In the genomic region with DNA sequence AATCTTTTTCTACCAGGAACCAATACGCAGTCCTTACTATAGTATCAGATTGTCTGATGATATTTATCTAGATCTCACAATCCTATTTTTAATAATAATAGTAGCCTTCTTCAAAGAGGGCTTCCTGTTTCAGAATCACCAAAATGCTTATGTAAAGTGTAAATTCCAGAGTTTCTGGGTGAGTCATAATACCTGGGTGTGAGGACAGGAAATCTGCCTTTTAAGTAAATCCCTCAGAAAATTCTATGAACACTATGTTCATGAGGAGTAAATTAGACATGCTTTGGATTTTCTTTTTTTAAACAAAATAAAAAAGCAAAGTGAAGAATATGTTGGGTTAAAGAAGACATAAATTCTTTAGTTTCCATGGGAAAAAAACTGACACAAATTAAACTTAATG, we compare ENCODE assay signal across 1 cellular context.
TF ChIP-seq lines count a peak whose summit lies in the region.

No MANE protein-coding gene starts in this region.

TF ChIP-seq in endothelial cell of umbilical vein, 7 proteins besides CTCF, POLR2A, EP300 and RAD21:
- TF ChIP-seq GATA2 (IDR thresholded peaks at IDR 0.05; ENCODE audit: insufficient read depth, insufficient read length, low read depth, low read length) (peak; percentile 25), MYC (IDR thresholded peaks at IDR 0.05; ENCODE audit: low read depth, low read length) (no peak), JUN (IDR thresholded peaks at IDR 0.05; ENCODE audit: borderline replicate concordance, insufficient read depth, insufficient read length, low read depth) (peak; percentile 69), FOS (IDR thresholded peaks at IDR 0.05; ENCODE audit: borderline replicate concordance, insufficient read depth, low read length) (peak; percentile 84), POLR2AphosphoS5 (IDR thresholded peaks at IDR 0.05; ENCODE audit: insufficient read depth, low read depth, low read length) (peak; percentile 18), EZH2 (IDR thresholded peaks at IDR 0.05; ENCODE audit: borderline replicate concordance, low read depth, low read length, severe bottlenecking) (no peak)
- TF ChIP-seq, protein P1, sequence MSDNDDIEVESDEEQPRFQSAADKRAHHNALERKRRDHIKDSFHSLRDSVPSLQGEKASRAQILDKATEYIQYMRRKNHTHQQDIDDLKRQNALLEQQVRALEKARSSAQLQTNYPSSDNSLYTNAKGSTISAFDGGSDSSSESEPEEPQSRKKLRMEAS (IDR thresholded peaks at IDR 0.05; ENCODE audit: insufficient read depth, insufficient read length), result no peak
TF ChIP-seq in endothelial cell of umbilical vein: peak in this region for 4.
